ENCODE assay signal across 8 cellular contexts in genomic region chr7:52163311-52163710, GRCh38.
"Had no signal": no experiment of that assay in that cellular context is flagged by ENCODE, and none has a peak within 500 bp of the region (broad histone marks: within the 10 kb centered on the region; RNA-seq: fewer than 3 reads in every experiment).

No MANE protein-coding gene starts in this region.

- H3K9me3 ChIP-seq: HAP-1 had no signal

- H3K4me3 ChIP-seq: GM23248, HAP-1, K562 had no signal

- H3K27ac ChIP-seq: GM23248 had no signal

- H3K36me3 ChIP-seq: HAP-1 had no signal

- H3K9ac ChIP-seq: GM23248 had no signal

- ATAC-seq: HCT116, K562 had no signal

- DNase-seq: GM23248, GOT3, H7, HFFc6, IMR-90 had no signal

- H3K4me1 ChIP-seq: HAP-1 had no signal

- H2AFZ ChIP-seq: GM23248 had no signal
